Comparison of ENCODE assay signal across 11 cellular contexts in the genomic region with DNA sequence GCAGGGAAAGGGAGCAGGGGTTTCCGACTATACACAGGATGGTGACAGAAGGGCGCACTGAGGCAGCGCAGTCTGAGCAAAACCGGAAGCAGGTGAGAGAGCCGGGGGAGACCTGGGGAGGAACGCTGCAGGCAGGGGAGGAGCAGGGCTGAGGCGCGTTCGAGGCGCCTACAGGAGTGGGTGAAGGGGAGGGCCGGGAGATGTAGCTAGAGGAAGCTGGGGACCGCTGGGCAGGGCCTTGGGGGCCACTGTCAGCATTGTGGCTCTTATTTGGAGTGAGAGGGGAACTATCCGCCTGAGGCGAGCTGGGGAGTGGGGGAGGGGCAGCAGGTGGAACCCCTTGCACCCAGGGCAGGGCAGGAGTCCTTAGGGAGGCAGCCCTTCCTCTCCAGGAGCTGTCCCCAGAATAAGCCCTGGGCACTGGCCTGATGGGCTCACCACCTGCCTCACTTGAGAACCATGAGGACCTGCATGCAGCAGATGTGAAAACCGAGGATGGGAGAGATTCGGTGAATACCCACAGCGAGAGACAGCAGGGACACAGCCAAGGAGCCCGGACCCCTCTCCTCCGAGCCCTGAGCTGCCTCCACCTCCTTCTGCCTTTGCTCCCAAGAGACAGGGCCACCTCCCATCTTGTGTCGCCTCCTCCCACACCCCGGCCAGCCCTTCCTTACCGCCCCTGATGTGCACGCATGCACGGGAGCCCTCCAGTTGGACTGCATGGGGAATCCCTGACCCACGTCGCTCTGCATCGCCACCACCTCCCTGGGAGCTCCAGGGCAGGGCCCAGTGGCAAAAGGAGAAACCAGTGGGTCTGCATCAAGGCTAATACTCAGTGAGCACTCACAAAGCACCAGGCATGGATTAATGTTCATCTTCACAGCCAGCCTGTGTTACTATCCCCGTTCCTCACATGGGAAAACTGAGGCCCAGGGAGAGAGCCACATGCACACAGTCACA. TPM values are rescaled to one million over a fixed set of nuclear protein-coding genes. Genes with fewer than 3 reads are reported as not detected.
DNase-seq lines count a peak whose midpoint lies in the region; ATAC-seq and TF ChIP-seq lines count a peak whose summit lies in the region.
"Had no signal": no experiment of that assay in that cellular context is flagged by ENCODE, and none has a peak within 500 bp of the region (broad histone marks: within the 10 kb centered on the region; RNA-seq: fewer than 3 reads in every experiment).

No MANE protein-coding gene starts in this region.

- H3K9ac ChIP-seq in GM23248: no peak overlapping the region

- CTCF ChIA-PET in activated CD8-positive, alpha-beta memory T cell treated with anti-CD3 and anti-CD28 coated beads, Interleukin-2, amount 10 ng/mL, durations not matched to agents 7 days and 5 days (lab: Charles Lee): interaction anchor here (1.3 kb wide), 2 partner anchors 9 to 10 kb away, joined by 3 to 4 read pairs; partner anchors contain the start of gene AKT2
- CTCF ChIA-PET in WTC11 (lab: Charles Lee): interaction anchor here (0.6 to 1.7 kb wide), 6 partner anchors 8 to 189 kb away, joined by 3 to 5 read pairs (median 4); partner anchors contain the start of gene TTC9B

- no peak overlapping the region for H2AFZ ChIP-seq in GM23248

- DNase-seq in activated CD8-positive, alpha-beta memory T cell treated with anti-CD3 and anti-CD28 coated beads, Interleukin-2, amount 10 ng/mL, durations not matched to agents 7 days and 5 days: peak; percentile 63
- DNase-seq in activated CD8-positive, alpha-beta memory T cell treated with anti-CD3 and anti-CD28 coated beads, Interleukin-2, amount 50 U/mL, for 48 hours: no peak
- DNase-seq in WTC11 (ENCODE audit: low spot score): no peak
- peak; percentile 40 for DNase-seq in erythroblast (lab: John Stamatoyannopoulos, UW)
- peak in 1 of 2 donors; percentile 33 for DNase-seq in stimulated activated naive CD8-positive, alpha-beta T cell treated with anti-CD3 and anti-CD28 coated beads, Interleukin-15, amount 100 ng/mL, for 72 hours
- no peak for DNase-seq in kidney glomerular epithelial cell (lab: John Stamatoyannopoulos, UW)
- no peak for DNase-seq in GM23248
- DNase-seq: activated effector memory CD4-positive, alpha-beta T cell treated with anti-CD3 and anti-CD28 coated beads, Interleukin-2, amount 50 U/mL, for 16 hours; SIG-M5 had no signal

- no peaks in the 10 kb centered on the region for H3F3A ChIP-seq in GM23248 (ENCODE audit: insufficient read depth)

- no peak overlapping the region for H3K27ac ChIP-seq in GM23248

- H4K20me1 ChIP-seq in GM23248 (ENCODE audit: insufficient read depth): no peaks in the 10 kb centered on the region

- peaks cover 3% of the 10 kb centered on the region for H3K36me3 Mint-ChIP-seq in activated CD8-positive, alpha-beta memory T cell treated with anti-CD3 and anti-CD28 coated beads, Interleukin-2, amount 10 ng/mL, durations not matched to agents 7 days and 5 days
- no peaks in the 10 kb centered on the region for H3K36me3 Mint-ChIP-seq in WTC11

- peaks cover 47% of the 10 kb centered on the region for H3K4me1 Mint-ChIP-seq in activated CD8-positive, alpha-beta memory T cell treated with anti-CD3 and anti-CD28 coated beads, Interleukin-2, amount 10 ng/mL, durations not matched to agents 7 days and 5 days
- H3K4me1 Mint-ChIP-seq in WTC11: peaks cover 22% of the 10 kb centered on the region
- H3K4me1 Mint-ChIP-seq in stimulated activated naive CD8-positive, alpha-beta T cell treated with anti-CD3 and anti-CD28 coated beads, Interleukin-15, amount 100 ng/mL, for 72 hours: peaks cover 90% of the 10 kb centered on the region

- H3K79me2 ChIP-seq in GM23248 (ENCODE audit: insufficient read depth): peaks cover 98% of the 10 kb centered on the region

- peak; percentile 83 for ATAC-seq in activated CD8-positive, alpha-beta memory T cell treated with anti-CD3 and anti-CD28 coated beads, Interleukin-2, amount 10 ng/mL, durations not matched to agents 7 days and 5 days
- ATAC-seq in WTC11 (no peak; the same call in none of the 2 replicates), HG03097 (IDR thresholded peaks at IDR 0.05; ENCODE audit: low FRiP score, unreplicated experiment) (no peak)
- ATAC-seq in stimulated activated naive CD8-positive, alpha-beta T cell treated with anti-CD3 and anti-CD28 coated beads, Interleukin-15, amount 100 ng/mL, for 72 hours: peak; percentile 83

- H3K4me3 Mint-ChIP-seq in activated CD8-positive, alpha-beta memory T cell treated with anti-CD3 and anti-CD28 coated beads, Interleukin-2, amount 10 ng/mL, durations not matched to agents 7 days and 5 days: no peak overlapping the region
- no peak overlapping the region for H3K4me3 Mint-ChIP-seq in WTC11
- peak overlapping the region; percentile 63 to 71 for H3K4me3 Mint-ChIP-seq in stimulated activated naive CD8-positive, alpha-beta T cell treated with anti-CD3 and anti-CD28 coated beads, Interleukin-15, amount 100 ng/mL, for 72 hours

- no peaks in the 10 kb centered on the region for H3K36me3 ChIP-seq in GM23248 (ENCODE audit: low read depth)

- POLR2A ChIA-PET in WTC11 (lab: Charles Lee): interaction anchor here (0.5 to 1.4 kb wide), 2 partner anchors 10 to 416 kb away, joined by 4 to 5 read pairs; no protein-coding TSS in a partner anchor

- peak overlapping the region; percentile 18 for H3K27ac Mint-ChIP-seq in activated CD8-positive, alpha-beta memory T cell treated with anti-CD3 and anti-CD28 coated beads, Interleukin-2, amount 10 ng/mL, durations not matched to agents 7 days and 5 days
- H3K27ac Mint-ChIP-seq in WTC11: peak overlapping the region; percentile 94
- peak overlapping the region; percentile 31 to 59 for H3K27ac Mint-ChIP-seq in stimulated activated naive CD8-positive, alpha-beta T cell treated with anti-CD3 and anti-CD28 coated beads, Interleukin-15, amount 100 ng/mL, for 72 hours

- no peak overlapping the region for H3K4me3 ChIP-seq in GM23248

- H3K9me3 ChIP-seq in GM23248 (ENCODE audit: low read depth): no peaks in the 10 kb centered on the region

- no peak overlapping the region for H3K4me2 ChIP-seq in GM23248 (ENCODE audit: unreplicated experiment)

- H3K27me3 Mint-ChIP-seq in activated CD8-positive, alpha-beta memory T cell treated with anti-CD3 and anti-CD28 coated beads, Interleukin-2, amount 10 ng/mL, durations not matched to agents 7 days and 5 days: no peaks in the 10 kb centered on the region
- no peaks in the 10 kb centered on the region for H3K27me3 Mint-ChIP-seq in WTC11 (ENCODE audit: low read depth)
- H3K27me3 Mint-ChIP-seq in stimulated activated naive CD8-positive, alpha-beta T cell treated with anti-CD3 and anti-CD28 coated beads, Interleukin-15, amount 100 ng/mL, for 72 hours: no peaks in the 10 kb centered on the region

- H3K27me3 ChIP-seq in GM23248 (replicated peaks; ENCODE audit: insufficient read depth): no peaks in the 10 kb centered on the region

- TF ChIP-seq CTCF in WTC11 (IDR thresholded peaks at IDR 0.05): no peak

- H3K9me3 Mint-ChIP-seq in activated CD8-positive, alpha-beta memory T cell treated with anti-CD3 and anti-CD28 coated beads, Interleukin-2, amount 10 ng/mL, durations not matched to agents 7 days and 5 days (ENCODE audit: low read depth): no peaks in the 10 kb centered on the region
- no peaks in the 10 kb centered on the region for H3K9me3 Mint-ChIP-seq in WTC11
- H3K9me3 Mint-ChIP-seq in stimulated activated naive CD8-positive, alpha-beta T cell treated with anti-CD3 and anti-CD28 coated beads, Interleukin-15, amount 100 ng/mL, for 72 hours: no peaks in the 10 kb centered on the region

- peaks cover 32% of the 10 kb centered on the region for H3K4me1 ChIP-seq in GM23248 (ENCODE audit: insufficient read depth)

- 53 to 56% methylated on average over 24 to 28 of the region's 28 CpGs for WGBS in GM23248 (ENCODE audit: low coverage in 1 of 2, low lambda C conversion rate in 2 of 2, missing lambda C conversion rate in 2 of 2), 2 experiments

- no peaks in the 10 kb centered on the region for H3K9me2 ChIP-seq in GM23248 (ENCODE audit: insufficient read depth)

- TF ChIP-seq POLR2A in erythroblast (IDR thresholded peaks at IDR 0.05; ENCODE audit: low read length): no peak

- in situ Hi-C loops in GM23248 (cut with MboI): no loop called here

TF ChIP-seq in WTC11, 78 proteins besides CTCF, POLR2A, EP300 and RAD21 (continues in another document):
- TF ChIP-seq RELA (CRISPR knock-in tag; IDR thresholded peaks at IDR 0.05; ENCODE audit: borderline replicate concordance): no peak
- no peak for TF ChIP-seq SMAD3 (CRISPR knock-in tag; IDR thresholded peaks at IDR 0.05; ENCODE audit: borderline replicate concordance)
- TF ChIP-seq ZNF121 (CRISPR knock-in tag; IDR thresholded peaks at IDR 0.05): no peak

RNA-seq across cellular contexts. Expression of gene AKT2, which starts 10.3 kb away (rescaled TPM):
- 100 to 1,000 TPM; 141 to 172 TPM for total RNA-seq in activated CD8-positive, alpha-beta memory T cell treated with anti-CD3 and anti-CD28 coated beads, Interleukin-2, amount 10 ng/mL, durations not matched to agents 7 days and 5 days
- total RNA-seq in WTC11 (2021): 156 to 174 TPM (median 161 TPM) in 3 replicates
- total RNA-seq in GM23248 (2014; rRNA removed; shearing (Covaris generic)): 123 and 145 TPM in 2 replicates
- polyA plus RNA-seq in GM23248 (2016; fragmentation: Nextera tagmentation; extraction: Ambion mirVana): 41.5 and 42.5 TPM in 2 replicates

RNA-seq across cellular contexts. Expression of gene CCNP, which starts 48.4 kb away (rescaled TPM):
- total RNA-seq in activated CD8-positive, alpha-beta memory T cell treated with anti-CD3 and anti-CD28 coated beads, Interleukin-2, amount 10 ng/mL, durations not matched to agents 7 days and 5 days: under 1 TPM; 0.21 to 0.38 TPM
- total RNA-seq in WTC11 (2021): 0.83 to 2.4 TPM (median 1.9 TPM) in 3 replicates
- not detected in 2 replicates for total RNA-seq in GM23248 (2014; rRNA removed; shearing (Covaris generic))
- 0.19 and 0.23 TPM in 2 replicates for polyA plus RNA-seq in GM23248 (2016; fragmentation: Nextera tagmentation; extraction: Ambion mirVana)

RNA-seq across cellular contexts. Expression of gene TTC9B, which starts 56.7 kb away (rescaled TPM):
- not detected for total RNA-seq in activated CD8-positive, alpha-beta memory T cell treated with anti-CD3 and anti-CD28 coated beads, Interleukin-2, amount 10 ng/mL, durations not matched to agents 7 days and 5 days
- total RNA-seq in WTC11 (2021): 0.23 TPM in 1 of 3 replicates, not detected in the others
- not detected in 2 replicates for total RNA-seq in GM23248 (2014; rRNA removed; shearing (Covaris generic))
- 0.15 TPM in 1 of 2 replicates, not detected in the other for polyA plus RNA-seq in GM23248 (2016; fragmentation: Nextera tagmentation; extraction: Ambion mirVana)
- polyA plus RNA-seq: AG04450 had no signal

Comparison
In these comparisons a context has a peak if more than half of its experiments do, and no peak if none do; other contexts are left out.
1. DNase-seq: peak in activated CD8-positive, alpha-beta memory T cell treated with anti-CD3 and anti-CD28 coated beads, Interleukin-2, amount 10 ng/mL, durations not matched to agents 7 days and 5 days (single experiment) and erythroblast (2 of 2); none in activated CD8-positive, alpha-beta memory T cell treated with anti-CD3 and anti-CD28 coated beads, Interleukin-2, amount 50 U/mL, for 48 hours (single experiment), WTC11 (single experiment), kidney glomerular epithelial cell (single experiment) and GM23248 (single experiment).
2. ATAC-seq: peak in activated CD8-positive, alpha-beta memory T cell treated with anti-CD3 and anti-CD28 coated beads, Interleukin-2, amount 10 ng/mL, durations not matched to agents 7 days and 5 days (single experiment) and stimulated activated naive CD8-positive, alpha-beta T cell treated with anti-CD3 and anti-CD28 coated beads, Interleukin-15, amount 100 ng/mL, for 72 hours (single experiment); none in WTC11 (single experiment) and HG03097 (single experiment).
3. H3K27ac Mint-ChIP-seq: peak in every context shown above with its lines; median percentile 94 in WTC11; 45 in stimulated activated naive CD8-positive, alpha-beta T cell treated with anti-CD3 and anti-CD28 coated beads, Interleukin-15, amount 100 ng/mL, for 72 hours; 18 in activated CD8-positive, alpha-beta memory T cell treated with anti-CD3 and anti-CD28 coated beads, Interleukin-2, amount 10 ng/mL, durations not matched to agents 7 days and 5 days.
4. H3K4me3 Mint-ChIP-seq: peak in stimulated activated naive CD8-positive, alpha-beta T cell treated with anti-CD3 and anti-CD28 coated beads, Interleukin-15, amount 100 ng/mL, for 72 hours (2 of 2); none in activated CD8-positive, alpha-beta memory T cell treated with anti-CD3 and anti-CD28 coated beads, Interleukin-2, amount 10 ng/mL, durations not matched to agents 7 days and 5 days (single experiment) and WTC11 (single experiment).